In genomic region chr3:42129014-42129953, GRCh38 we compare ENCODE assay signal across 10 cellular contexts. TPM values are rescaled to one million over a fixed set of nuclear protein-coding genes. Genes with fewer than 3 reads are reported as not detected.
A peak's percentile ranks its signal among the peaks of the same experiment; 100 is the strongest.
DNase-seq lines count a peak whose midpoint lies in the region; ATAC-seq and TF ChIP-seq lines count a peak whose summit lies in the region.
"Had no signal": no experiment of that assay in that cellular context is flagged by ENCODE, and none has a peak within 500 bp of the region (broad histone marks: within the 10 kb centered on the region; RNA-seq: fewer than 3 reads in every experiment).

No MANE protein-coding gene starts in this region.

- peak; percentile 77 for ATAC-seq in GM18861 (IDR thresholded peaks at IDR 0.05; ENCODE audit: unreplicated experiment)
- peak; percentile 76 for ATAC-seq in HG03342 (IDR thresholded peaks at IDR 0.05; ENCODE audit: unreplicated experiment)
- peak; percentile 61 to 83 (median 67) for ATAC-seq in psoas muscle
- ATAC-seq in GM18909 (IDR thresholded peaks at IDR 0.05; ENCODE audit: poor library complexity, unreplicated experiment), result no peak
- no peak for ATAC-seq in naive thymus-derived CD4-positive, alpha-beta T cell

- no peak for TF ChIP-seq CTCF in psoas muscle (IDR thresholded peaks at IDR 0.05)
- no peak for TF ChIP-seq CTCF in BE2C (IDR thresholded peaks at IDR 0.05; ENCODE audit: low read depth, low read length)

- H3K27ac Mint-ChIP-seq in naive thymus-derived CD4-positive, alpha-beta T cell, result no peak overlapping the region

- peaks cover 0 to 50% (median 29%) of the 10 kb centered on the region in 5 donors for H3K36me3 Mint-ChIP-seq in naive thymus-derived CD4-positive, alpha-beta T cell

- no peaks in the 10 kb centered on the region for H3K9me3 Mint-ChIP-seq in naive thymus-derived CD4-positive, alpha-beta T cell
- H3K9me3 Mint-ChIP-seq: activated naive CD8-positive, alpha-beta T cell treated with anti-CD3 and anti-CD28 coated beads, Interleukin-2, amount 10 ng/mL, durations not matched to agents 7 days and 5 days had no signal

- no peaks in the 10 kb centered on the region for H3K27me3 Mint-ChIP-seq in naive thymus-derived CD4-positive, alpha-beta T cell
- H3K27me3 Mint-ChIP-seq: activated naive CD8-positive, alpha-beta T cell treated with anti-CD3 and anti-CD28 coated beads, Interleukin-2, amount 10 ng/mL, durations not matched to agents 7 days and 5 days had no signal

- H3K4me1 Mint-ChIP-seq in naive thymus-derived CD4-positive, alpha-beta T cell, result peaks cover 0 to 10% (median 0%) of the 10 kb centered on the region in 7 donors

- H3K27ac ChIP-seq in psoas muscle, result no peak overlapping the region
- no peak overlapping the region for H3K27ac ChIP-seq in naive thymus-derived CD4-positive, alpha-beta T cell (ENCODE audit: low read depth, low read length)

- H3K4me1 ChIP-seq in psoas muscle (peaks cover 20% of the 10 kb centered on the region), BE2C (no peaks in the 10 kb centered on the region)
- no peaks in the 10 kb centered on the region for H3K4me1 ChIP-seq in naive thymus-derived CD4-positive, alpha-beta T cell (ENCODE audit: control insufficient read depth in 2 of 2, insufficient read depth in 2 of 2, low read length in 2 of 2)

- H3K9me3 ChIP-seq in psoas muscle, result no peaks in the 10 kb centered on the region
- no peaks in the 10 kb centered on the region for H3K9me3 ChIP-seq in naive thymus-derived CD4-positive, alpha-beta T cell (ENCODE audit: control insufficient read depth in 2 of 3, low read length in 3 of 3)
- no peaks in the 10 kb centered on the region for H3K9me3 ChIP-seq in BE2C

- H3K36me3 ChIP-seq in psoas muscle (ENCODE audit: insufficient read depth in 1 of 2, low read depth in 1 of 2), result peaks cover 5 to 20% of the 10 kb centered on the region in 2 donors
- H3K36me3 ChIP-seq in naive thymus-derived CD4-positive, alpha-beta T cell (ENCODE audit: control insufficient read depth in 2 of 3, insufficient read depth in 3 of 3, low read length in 3 of 3), result peaks cover 0 to 9% (median 0%) of the 10 kb centered on the region in 3 experiments
- H3K36me3 ChIP-seq in BE2C, result no peaks in the 10 kb centered on the region

- POLR2A ChIA-PET in naive thymus-derived CD4-positive, alpha-beta T cell (lab: Charles Lee), result no interaction called here

- WGBS in psoas muscle, 3 donors, result 54 to 68% (median 64%) methylated on average over 18 of the region's 18 CpGs

- peak; percentile 68 for DNase-seq in cerebellum (ENCODE audit: low spot score)
- DNase-seq in psoas muscle, result no peak
- DNase-seq in naive thymus-derived CD4-positive, alpha-beta T cell, result no peak
- DNase-seq in central memory CD4-positive, alpha-beta T cell, result no peak
- DNase-seq in BE2C, result no peak
- DNase-seq: activated naive CD8-positive, alpha-beta T cell treated with anti-CD3 and anti-CD28 coated beads, Interleukin-2, amount 10 ng/mL, durations not matched to agents 7 days and 5 days; stimulated activated CD4-positive, alpha-beta T cell treated with anti-CD3 and anti-CD28 coated beads, Interleukin-1b, Interleukin-23, amount 100 ng/mL, for 48 hours had no signal

- no peak overlapping the region for H3K4me3 Mint-ChIP-seq in naive thymus-derived CD4-positive, alpha-beta T cell
- H3K4me3 Mint-ChIP-seq: activated naive CD8-positive, alpha-beta T cell treated with anti-CD3 and anti-CD28 coated beads, Interleukin-2, amount 10 ng/mL, durations not matched to agents 7 days and 5 days had no signal

- intact Hi-C loops in psoas muscle (cut with DNase I), result no loop called here
- intact Hi-C loops in naive thymus-derived CD4-positive, alpha-beta T cell (cut with micrococcal nuclease), result no loop called here

- no peak overlapping the region for H3K4me3 ChIP-seq in psoas muscle
- H3K4me3 ChIP-seq in naive thymus-derived CD4-positive, alpha-beta T cell (ENCODE audit: low read length), result no peak overlapping the region
- H3K4me3 ChIP-seq in BE2C (ENCODE audit: low read depth, low read length), result no peak overlapping the region

- CTCF ChIA-PET in naive thymus-derived CD4-positive, alpha-beta T cell (lab: Charles Lee), result interaction anchor here (1.3 kb wide), 1 partner anchor 10 kb away, joined by 3 read pairs; no protein-coding TSS in a partner anchor

- H3K27me3 ChIP-seq in psoas muscle (ENCODE audit: insufficient read depth in 3 of 3, low read length in 2 of 3) (no peaks in the 10 kb centered on the region), BE2C (no peaks in the 10 kb centered on the region)
- no peaks in the 10 kb centered on the region for H3K27me3 ChIP-seq in naive thymus-derived CD4-positive, alpha-beta T cell (ENCODE audit: control insufficient read depth in 2 of 2, insufficient read depth in 2 of 2, low read length in 2 of 2)

RNA-seq across cellular contexts. Expression of gene TRAK1, which starts 38.1 kb away (rescaled TPM):
- total RNA-seq in cerebellum, result 53.9 TPM
- 100 to 1,000 TPM in 3 of 4 donors, 10 to 100 TPM in 1; 94.8 to 128 (median 120) TPM for total RNA-seq in psoas muscle
- polyA plus RNA-seq in psoas muscle, result 10 to 100 TPM; 30.8 to 68.2 (median 45.2) TPM
- 10 to 100 TPM; 13.2 to 30.4 (median 20.4) TPM for total RNA-seq in naive thymus-derived CD4-positive, alpha-beta T cell
- polyA plus RNA-seq in naive thymus-derived CD4-positive, alpha-beta T cell, result 1 to 10 TPM; 4.8 to 5.8 TPM
- polyA plus RNA-seq in BE2C (2012; ENCODE audit: insufficient read depth, insufficient read length, low read depth), result 19.2 TPM

Comparison
In these comparisons a context has a peak if more than half of its experiments do, and no peak if none do; other contexts are left out.
1. ATAC-seq: peak in GM18861 (single experiment), HG03342 (single experiment) and psoas muscle (4 of 4); none in GM18909 (single experiment) and naive thymus-derived CD4-positive, alpha-beta T cell (single experiment).